17 cellular contexts compared by ENCODE assay signal in the genomic region with DNA sequence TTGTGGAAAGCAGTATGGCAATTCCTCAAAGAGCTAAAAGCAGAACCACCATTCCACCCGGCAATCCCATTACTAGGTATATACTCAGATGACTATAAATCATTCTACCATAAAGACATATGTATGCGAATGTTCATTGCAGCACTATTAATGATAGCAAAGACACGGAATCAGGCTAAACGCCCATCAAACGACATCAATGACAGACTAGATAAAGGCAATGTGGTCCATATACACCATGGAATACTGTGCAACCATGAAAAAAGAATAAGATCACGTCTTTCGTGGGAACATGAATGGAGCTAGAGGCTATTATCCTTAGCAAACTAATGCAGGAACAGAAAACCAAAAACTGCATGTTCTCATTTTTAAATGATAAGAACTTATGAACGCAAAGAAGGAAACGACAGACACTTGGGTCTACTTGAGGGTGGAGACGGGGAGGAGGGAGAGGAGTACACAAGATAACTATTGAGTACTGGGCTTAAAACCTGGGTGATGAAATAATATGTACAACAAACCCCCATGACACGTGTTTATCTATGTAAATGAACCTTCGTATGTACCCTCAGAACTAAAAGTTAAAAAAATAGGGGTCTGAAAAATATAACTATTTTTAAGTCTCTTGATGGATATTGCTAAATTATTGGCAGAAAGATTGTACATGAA. TPM values are rescaled to one million over a fixed set of nuclear protein-coding genes. Genes with fewer than 3 reads are reported as not detected.
DNase-seq lines count a peak whose midpoint lies in the region; ATAC-seq, FAIRE-seq and TF ChIP-seq lines count a peak whose summit lies in the region.
"Had no signal": no experiment of that assay in that cellular context is flagged by ENCODE, and none has a peak within 500 bp of the region (broad histone marks: within the 10 kb centered on the region; RNA-seq: fewer than 3 reads in every experiment).

No MANE protein-coding gene starts in this region.

- CTCF ChIA-PET in activated CD4-positive, alpha-beta memory T cell treated with anti-CD3 and anti-CD28 coated beads for 36 hours (lab: Charles Lee) = interaction anchor here (0.6 kb wide), 1 partner anchor 141 kb away, joined by 3 read pairs; no protein-coding TSS in a partner anchor

- DNase-seq in activated T-cell treated with anti-CD3 and anti-CD28 coated beads, Interleukin-2, amount 50 U/mL, for 24 hours = no peak
- DNase-seq in activated T-cell treated with anti-CD3 and anti-CD28 coated beads, Interleukin-2, amount 50 U/mL, for 4 hours = no peak
- DNase-seq in GM18507 (ENCODE audit: extremely low spot score, insufficient read length, low read depth) = no peak
- DNase-seq in activated CD4-positive, alpha-beta memory T cell treated with anti-CD3 and anti-CD28 coated beads for 36 hours = no peak
- DNase-seq in activated naive CD8-positive, alpha-beta T cell treated with anti-CD3 and anti-CD28 coated beads for 36 hours = no peak
- no peak for DNase-seq in stimulated activated CD4-positive, alpha-beta T cell treated with anti-CD3 and anti-CD28 coated beads, Interleukin-1b, Interleukin-23, amount 100 ng/mL, for 48 hours
- DNase-seq in pons (ENCODE audit: low spot score) = no peak
- DNase-seq in mucosa of descending colon = no peak
- DNase-seq: DMS 273 treated with DMSO at 0.1 percent for 48 hours, GF-D8, NCI-H1417, NCI-H1930, NCI-H526 treated with DMSO at 0.1 percent for 48 hours had no signal

- TF ChIP-seq CTCF in mucosa of descending colon (IDR thresholded peaks at IDR 0.05) = no peak

- POLR2A ChIA-PET in activated CD4-positive, alpha-beta memory T cell treated with anti-CD3 and anti-CD28 coated beads for 36 hours (lab: Charles Lee) = interaction anchor here (0.6 to 1.8 kb wide), 3 partner anchors 32 to 44 kb away, joined by 3 to 9 read pairs (median 3); partner anchors contain the start of gene CYTIP

- no peak overlapping the region for H3K4me3 Mint-ChIP-seq in activated T-cell treated with anti-CD3 and anti-CD28 coated beads, Interleukin-2, amount 50 U/mL, for 24 hours
- no peak overlapping the region for H3K4me3 Mint-ChIP-seq in activated T-cell treated with anti-CD3 and anti-CD28 coated beads, Interleukin-2, amount 50 U/mL, for 4 hours
- no peak overlapping the region for H3K4me3 Mint-ChIP-seq in activated CD4-positive, alpha-beta memory T cell treated with anti-CD3 and anti-CD28 coated beads for 36 hours
- no peak overlapping the region for H3K4me3 Mint-ChIP-seq in activated naive CD8-positive, alpha-beta T cell treated with anti-CD3 and anti-CD28 coated beads for 36 hours
- H3K4me3 Mint-ChIP-seq: CD14-positive monocyte, GM23338 had no signal

- no peaks in the 10 kb centered on the region for H3K36me3 ChIP-seq in mucosa of descending colon (ENCODE audit: low read depth)

- peak overlapping the region; percentile 97 for H3K27ac Mint-ChIP-seq in activated T-cell treated with anti-CD3 and anti-CD28 coated beads, Interleukin-2, amount 50 U/mL, for 24 hours
- peak overlapping the region; percentile 95 for H3K27ac Mint-ChIP-seq in activated CD4-positive, alpha-beta memory T cell treated with anti-CD3 and anti-CD28 coated beads for 36 hours
- peak overlapping the region; percentile 99 for H3K27ac Mint-ChIP-seq in activated naive CD8-positive, alpha-beta T cell treated with anti-CD3 and anti-CD28 coated beads for 36 hours
- H3K27ac Mint-ChIP-seq: GM23338 had no signal

- no peaks in the 10 kb centered on the region for H3K27me3 Mint-ChIP-seq in activated T-cell treated with anti-CD3 and anti-CD28 coated beads, Interleukin-2, amount 50 U/mL, for 24 hours
- H3K27me3 Mint-ChIP-seq in activated T-cell treated with anti-CD3 and anti-CD28 coated beads, Interleukin-2, amount 50 U/mL, for 4 hours (ENCODE audit: low read depth) = no peaks in the 10 kb centered on the region
- no peaks in the 10 kb centered on the region for H3K27me3 Mint-ChIP-seq in activated CD4-positive, alpha-beta memory T cell treated with anti-CD3 and anti-CD28 coated beads for 36 hours
- no peaks in the 10 kb centered on the region for H3K27me3 Mint-ChIP-seq in activated naive CD8-positive, alpha-beta T cell treated with anti-CD3 and anti-CD28 coated beads for 36 hours

- H3K9me3 ChIP-seq in mucosa of descending colon = no peaks in the 10 kb centered on the region

- ATAC-seq in activated T-cell treated with anti-CD3 and anti-CD28 coated beads, Interleukin-2, amount 50 U/mL, for 4 hours = no peak
- no peak for ATAC-seq in mucosa of descending colon
- ATAC-seq: GM23338, HCT116 had no signal

- peaks cover 90% of the 10 kb centered on the region for H3K4me1 Mint-ChIP-seq in activated T-cell treated with anti-CD3 and anti-CD28 coated beads, Interleukin-2, amount 50 U/mL, for 24 hours (ENCODE audit: low read depth)
- peaks cover 75% of the 10 kb centered on the region for H3K4me1 Mint-ChIP-seq in activated T-cell treated with anti-CD3 and anti-CD28 coated beads, Interleukin-2, amount 50 U/mL, for 4 hours (ENCODE audit: low read depth)
- H3K4me1 Mint-ChIP-seq in activated CD4-positive, alpha-beta memory T cell treated with anti-CD3 and anti-CD28 coated beads for 36 hours (ENCODE audit: low read depth) = peaks cover 84% of the 10 kb centered on the region
- peaks cover 85% of the 10 kb centered on the region for H3K4me1 Mint-ChIP-seq in activated naive CD8-positive, alpha-beta T cell treated with anti-CD3 and anti-CD28 coated beads for 36 hours
- H3K4me1 Mint-ChIP-seq: GM23338 had no signal

- peak; percentile 12 for FAIRE-seq in GM18507 (lab: Jason Lieb, UNC)
- FAIRE-seq: GM12891 had no signal

- intact Hi-C loops in activated CD4-positive, alpha-beta memory T cell treated with anti-CD3 and anti-CD28 coated beads for 36 hours (cut with micrococcal nuclease) = loop anchor here (2.0 to 5.0 kb wide), 2 partner anchors 149 to 219 kb away; partner anchors contain the start of gene GALNT5
- intact Hi-C loops in mucosa of descending colon (cut with DNase I, micrococcal nuclease) = no loop called here

- H3K4me1 ChIP-seq in mucosa of descending colon (ENCODE audit: low read depth) = no peaks in the 10 kb centered on the region

- H3K36me3 Mint-ChIP-seq in activated T-cell treated with anti-CD3 and anti-CD28 coated beads, Interleukin-2, amount 50 U/mL, for 24 hours (ENCODE audit: low read depth) = peaks cover 8% of the 10 kb centered on the region
- no peaks in the 10 kb centered on the region for H3K36me3 Mint-ChIP-seq in activated T-cell treated with anti-CD3 and anti-CD28 coated beads, Interleukin-2, amount 50 U/mL, for 4 hours (ENCODE audit: insufficient read depth)
- peaks cover 5% of the 10 kb centered on the region for H3K36me3 Mint-ChIP-seq in activated CD4-positive, alpha-beta memory T cell treated with anti-CD3 and anti-CD28 coated beads for 36 hours
- peaks cover 43% of the 10 kb centered on the region for H3K36me3 Mint-ChIP-seq in activated naive CD8-positive, alpha-beta T cell treated with anti-CD3 and anti-CD28 coated beads for 36 hours
- H3K36me3 Mint-ChIP-seq: CD14-positive monocyte had no signal

- no peaks in the 10 kb centered on the region for H3K9me3 Mint-ChIP-seq in activated T-cell treated with anti-CD3 and anti-CD28 coated beads, Interleukin-2, amount 50 U/mL, for 24 hours
- H3K9me3 Mint-ChIP-seq in activated T-cell treated with anti-CD3 and anti-CD28 coated beads, Interleukin-2, amount 50 U/mL, for 4 hours = no peaks in the 10 kb centered on the region
- H3K9me3 Mint-ChIP-seq in activated CD4-positive, alpha-beta memory T cell treated with anti-CD3 and anti-CD28 coated beads for 36 hours = no peaks in the 10 kb centered on the region
- peaks cover 10% of the 10 kb centered on the region for H3K9me3 Mint-ChIP-seq in activated naive CD8-positive, alpha-beta T cell treated with anti-CD3 and anti-CD28 coated beads for 36 hours
- H3K9me3 Mint-ChIP-seq: GM23338 had no signal

- H3K4me3 ChIP-seq in mucosa of descending colon = no peak overlapping the region
- H3K4me3 ChIP-seq: GM23338 had no signal

RNA-seq across cellular contexts. Expression of gene CYTIP, which starts 32.0 kb away (rescaled TPM):
- 100 to 1,000 TPM; 183 to 207 (median 195) TPM for total RNA-seq in activated T-cell treated with anti-CD3 and anti-CD28 coated beads, Interleukin-2, amount 50 U/mL, for 4 hours
- total RNA-seq in activated CD4-positive, alpha-beta memory T cell treated with anti-CD3 and anti-CD28 coated beads for 36 hours = 100 to 1,000 TPM; 369 to 388 TPM
- total RNA-seq in activated naive CD8-positive, alpha-beta T cell treated with anti-CD3 and anti-CD28 coated beads for 36 hours = 100 to 1,000 TPM; 302 to 304 TPM
- 10 to 100 TPM in 1 of 3 donors, 1 to 10 TPM in 2; 4.7 to 11.5 (median 5.8) TPM for total RNA-seq in mucosa of descending colon
- total RNA-seq: GM23338 had no signal

Comparison
In these comparisons a context has a peak if more than half of its experiments do, and no peak if none do; other contexts are left out.
1. RNA of gene CYTIP, which starts 32.0 kb away (total RNA-seq): 369 to 388 TPM in activated CD4-positive, alpha-beta memory T cell treated with anti-CD3 and anti-CD28 coated beads for 36 hours, 302 to 304 TPM in activated naive CD8-positive, alpha-beta T cell treated with anti-CD3 and anti-CD28 coated beads for 36 hours and 183 to 207 TPM in activated T-cell treated with anti-CD3 and anti-CD28 coated beads, Interleukin-2, amount 50 U/mL, for 4 hours; 4.7 to 11.5 TPM in mucosa of descending colon; every median in the first group is over 10 times any median in the second.
2. Peak in every context shown above with its lines, with median percentiles within 50 percentile points of each other: H3K27ac Mint-ChIP-seq.